In genomic region chr15:29102911-29103824, GRCh38 we compare ENCODE assay signal across 8 cellular contexts.
DNase-seq lines count a peak whose midpoint lies in the region; TF ChIP-seq lines count a peak whose summit lies in the region.

No MANE protein-coding gene starts in this region.

- no peak overlapping the region for H2BK12ac ChIP-seq in trophoblast cell (ENCODE audit: low read length)

- H2AK5ac ChIP-seq in trophoblast cell (ENCODE audit: low read length) = no peak overlapping the region

- no peak overlapping the region for H4K91ac ChIP-seq in trophoblast cell (ENCODE audit: low read depth, low read length)

- H3K14ac ChIP-seq in trophoblast cell (ENCODE audit: low read length) = no peak overlapping the region

- H3K9me3 ChIP-seq in BLaER1 (no peaks in the 10 kb centered on the region), HUES48 (ENCODE audit: control insufficient read depth, insufficient read depth, low read length) (no peaks in the 10 kb centered on the region), trophoblast cell (ENCODE audit: insufficient read depth, low read depth, low read length) (peaks cover 2% of the 10 kb centered on the region)

- 0 out of 2 replicates have a peak, but pooled peaks cover 6% of the 10 kb centered on the region for H4K20me1 ChIP-seq in BLaER1

- no peak overlapping the region for H3K18ac ChIP-seq in trophoblast cell (ENCODE audit: low read length)

- H3K23ac ChIP-seq in trophoblast cell (ENCODE audit: low read length) = no peak overlapping the region

- H3K27ac ChIP-seq in BLaER1 (no peak overlapping the region), HUES48 (ENCODE audit: low read depth, low read length) (no peak overlapping the region), trophoblast cell (ENCODE audit: low read depth, low read length) (no peak overlapping the region)

- peaks cover 47% of the 10 kb centered on the region for H3K36me3 ChIP-seq in BLaER1
- no peaks in the 10 kb centered on the region for H3K36me3 ChIP-seq in HUES48 (ENCODE audit: control insufficient read depth, insufficient read depth, low read length)
- no peaks in the 10 kb centered on the region for H3K36me3 ChIP-seq in trophoblast cell (ENCODE audit: control insufficient read depth in 1 of 2, insufficient read depth in 2 of 2, low read length in 2 of 2)

- no peaks in the 10 kb centered on the region for H3K79me1 ChIP-seq in trophoblast cell (ENCODE audit: low read length)

- WGBS in trophoblast cell (ENCODE audit: extremely low coverage, insufficient coverage, insufficient read length) = no CpG with 5 or more reads among the region's 52 CpGs

- peak; percentile 44 for DNase-seq in fibroblast of mammary gland (ENCODE audit: low read depth)
- no peak for DNase-seq in trophoblast cell
- DNase-seq in NOMO-1 treated with DMSO at 0.1 percent for 48 hours (lab: John Stamatoyannopoulos, UW; ENCODE audit: unreplicated experiment) = no peak
- DNase-seq in NCI-H526 treated with DMSO at 0.1 percent for 48 hours (lab: John Stamatoyannopoulos, UW) = no peak
- DNase-seq in NCI-H526 (lab: John Stamatoyannopoulos, UW) = no peak
- no peak for DNase-seq in SK-N-DZ (ENCODE audit: low spot score)

- H4K8ac ChIP-seq in trophoblast cell (ENCODE audit: low read depth, low read length) = peak overlapping the region; percentile 13

- H3K4me3 ChIP-seq in BLaER1 = no peak overlapping the region
- H3K4me3 ChIP-seq in HUES48 (ENCODE audit: low read depth, low read length) = peak overlapping the region; percentile 56
- peak overlapping the region; percentile 37 for H3K4me3 ChIP-seq in fibroblast of mammary gland (ENCODE audit: control insufficient read depth, low read depth, low read length)
- H3K4me3 ChIP-seq in trophoblast cell (ENCODE audit: low read depth, low read length) = peak overlapping the region; percentile 17

- H3K4me1 ChIP-seq in BLaER1 (peaks cover 5% of the 10 kb centered on the region; the same call in 1 of the 2 replicates), HUES48 (ENCODE audit: control insufficient read depth, insufficient read depth, low read length) (0 out of 2 replicates have a peak, but pooled peaks cover 6% of the 10 kb centered on the region), trophoblast cell (ENCODE audit: control insufficient read depth in 1 of 2, insufficient read depth in 2 of 2, low read length in 2 of 2) (peaks cover 0 to 3% of the 10 kb centered on the region in 2 experiments)

- H3K9ac ChIP-seq in BLaER1 (no peak overlapping the region), HUES48 (ENCODE audit: low read depth, low read length) (no peak overlapping the region), trophoblast cell (ENCODE audit: low read length) (no peak overlapping the region)

- no peak overlapping the region for H3K4ac ChIP-seq in trophoblast cell (ENCODE audit: low read depth, low read length)

- H3K27me3 ChIP-seq in BLaER1 = no peaks in the 10 kb centered on the region; the same call in 1 of the 2 replicates
- H3K27me3 ChIP-seq in HUES48 (ENCODE audit: control insufficient read depth, insufficient read depth, low read length) = no peaks in the 10 kb centered on the region
- no peaks in the 10 kb centered on the region for H3K27me3 ChIP-seq in trophoblast cell (ENCODE audit: insufficient read depth, low read length)

- H2BK120ac ChIP-seq in trophoblast cell (ENCODE audit: insufficient read depth, low read length, poor library complexity) = no peak overlapping the region

- no peak overlapping the region for H2BK5ac ChIP-seq in trophoblast cell (ENCODE audit: low read depth, low read length, poor library complexity)

- no peak for TF ChIP-seq CTCF in fibroblast of mammary gland (conservative IDR thresholded peaks at IDR 0.05; ENCODE audit: control insufficient read depth, insufficient read depth, low read depth, low read length)

- H3K79me2 ChIP-seq in trophoblast cell (ENCODE audit: control insufficient read depth, insufficient read depth, low read length, poor library complexity) = no peaks in the 10 kb centered on the region

- H2AFZ ChIP-seq in trophoblast cell (ENCODE audit: insufficient read depth, low read length, poor library complexity) = no peak overlapping the region

- H4K12ac ChIP-seq in trophoblast cell (ENCODE audit: low read depth, low read length) = no peak overlapping the region

- peak overlapping the region; percentile 67 for H3K4me2 ChIP-seq in BLaER1
- H3K4me2 ChIP-seq in trophoblast cell (ENCODE audit: low read length) = peak overlapping the region; percentile 62
